Comparison of ENCODE assay signal across 1 cellular context in genomic region chr1:155081472-155082300, GRCh38.
TF ChIP-seq lines count a peak whose summit lies in the region.

No MANE protein-coding gene starts in this region.

TF ChIP-seq in SK-N-SH, 30 proteins besides CTCF, POLR2A, EP300 and RAD21 (continued from another document):
- TF ChIP-seq RXRA (IDR thresholded peaks at IDR 0.05; ENCODE audit: borderline replicate concordance, low read depth), result no peak
- TF ChIP-seq RFX5 (IDR thresholded peaks at IDR 0.05; ENCODE audit: low read length), result no peak
- TF ChIP-seq EZH2phosphoT487 (IDR thresholded peaks at IDR 0.05; ENCODE audit: borderline replicate concordance, low read depth), result no peak
- TF ChIP-seq TEAD4 (IDR thresholded peaks at IDR 0.05; ENCODE audit: borderline replicate concordance, insufficient read depth), result no peak
- TF ChIP-seq SMC3 (IDR thresholded peaks at IDR 0.05; ENCODE audit: low read depth, low read length), result no peak
- TF ChIP-seq MXI1 (IDR thresholded peaks at IDR 0.05; ENCODE audit: low read depth, low read length), result no peak
- TF ChIP-seq NRF1 (IDR thresholded peaks at IDR 0.05; ENCODE audit: low read depth, low read length), result no peak
- no peak for TF ChIP-seq SIN3A (IDR thresholded peaks at IDR 0.05; ENCODE audit: borderline replicate concordance, low read depth, low read length)
- TF ChIP-seq PBX3 (IDR thresholded peaks at IDR 0.05), result no peak
- no peak for TF ChIP-seq TAF1 (IDR thresholded peaks at IDR 0.05; ENCODE audit: borderline replicate concordance, low read depth, low read length)
- no peak for TF ChIP-seq NFIC (IDR thresholded peaks at IDR 0.05; ENCODE audit: borderline replicate concordance)
